ENCODE assay signal across 1 cellular context in the genomic region with DNA sequence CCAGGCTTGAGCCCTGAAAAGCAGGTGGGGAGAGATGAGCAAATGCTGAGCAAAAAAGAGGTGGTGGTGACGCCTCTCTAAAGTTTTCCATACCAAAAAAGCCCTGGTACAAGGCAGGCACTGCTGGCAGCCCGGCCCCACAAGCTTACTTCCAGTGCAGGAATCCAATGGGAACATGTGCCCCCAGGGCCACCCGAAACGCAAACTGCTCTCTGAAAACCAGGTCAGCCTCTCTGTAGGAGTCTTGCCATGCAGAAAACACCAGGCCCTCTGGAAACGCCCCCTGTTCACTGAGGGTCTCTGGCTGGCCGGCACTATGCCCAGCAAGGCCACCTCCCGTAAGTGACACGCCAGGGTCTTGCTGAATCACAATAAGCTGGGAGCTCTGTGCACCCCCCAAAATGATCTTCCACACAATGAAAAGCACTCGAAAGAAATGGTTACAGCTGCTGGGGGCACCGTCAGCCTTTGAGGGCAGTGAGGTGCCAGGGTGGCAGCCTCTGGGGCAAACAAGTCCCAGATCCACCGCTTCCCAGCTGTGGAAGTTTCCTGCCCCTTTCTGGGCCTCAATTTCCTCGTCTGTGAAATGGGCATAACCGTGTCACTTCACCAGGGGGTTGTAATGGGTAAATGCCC.
TF ChIP-seq lines count a peak whose summit lies in the region.

No MANE protein-coding gene starts in this region.

TF ChIP-seq in K562, 482 proteins besides CTCF, POLR2A, EP300 and RAD21 (continued from another document and continues in another):
- TF ChIP-seq, protein P1, sequence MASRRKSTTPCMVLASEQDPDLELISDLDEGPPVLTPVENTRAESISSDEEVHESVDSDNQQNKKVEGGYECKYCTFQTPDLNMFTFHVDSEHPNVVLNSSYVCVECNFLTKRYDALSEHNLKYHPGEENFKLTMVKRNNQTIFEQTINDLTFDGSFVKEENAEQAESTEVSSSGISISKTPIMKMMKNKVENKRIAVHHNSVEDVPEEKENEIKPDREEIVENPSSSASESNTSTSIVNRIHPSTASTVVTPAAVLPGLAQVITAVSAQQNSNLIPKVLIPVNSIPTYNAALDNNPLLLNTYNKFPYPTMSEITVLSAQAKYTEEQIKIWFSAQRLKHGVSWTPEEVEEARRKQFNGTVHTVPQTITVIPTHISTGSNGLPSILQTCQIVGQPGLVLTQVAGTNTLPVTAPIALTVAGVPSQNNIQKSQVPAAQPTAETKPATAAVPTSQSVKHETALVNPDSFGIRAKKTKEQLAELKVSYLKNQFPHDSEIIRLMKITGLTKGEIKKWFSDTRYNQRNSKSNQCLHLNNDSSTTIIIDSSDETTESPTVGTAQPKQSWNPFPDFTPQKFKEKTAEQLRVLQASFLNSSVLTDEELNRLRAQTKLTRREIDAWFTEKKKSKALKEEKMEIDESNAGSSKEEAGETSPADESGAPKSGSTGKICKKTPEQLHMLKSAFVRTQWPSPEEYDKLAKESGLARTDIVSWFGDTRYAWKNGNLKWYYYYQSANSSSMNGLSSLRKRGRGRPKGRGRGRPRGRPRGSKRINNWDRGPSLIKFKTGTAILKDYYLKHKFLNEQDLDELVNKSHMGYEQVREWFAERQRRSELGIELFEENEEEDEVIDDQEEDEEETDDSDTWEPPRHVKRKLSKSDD (conservative IDR thresholded peaks at IDR 0.05; ENCODE audit: low read length), result no peak
- TF ChIP-seq PHTF2 (CRISPR knock-in tag; IDR thresholded peaks at IDR 0.05) (no peak), RBBP5 (IDR thresholded peaks at IDR 0.05; ENCODE audit: borderline replicate concordance, insufficient read depth, low read length, poor library complexity, severe bottlenecking) (no peak), ZNF124 (CRISPR knock-in tag; IDR thresholded peaks at IDR 0.05) (no peak), KDM1A (IDR thresholded peaks at IDR 0.05) (peak; percentile 83 to 92), NELFE (IDR thresholded peaks at IDR 0.05; ENCODE audit: insufficient read depth, insufficient read length) (no peak), SUPT5H (IDR thresholded peaks at IDR 0.05) (no peak), ATF7 (IDR thresholded peaks at IDR 0.05) (no peak), ZNF717 (CRISPR knock-in tag; IDR thresholded peaks at IDR 0.05) (no peak), BRF1 (IDR thresholded peaks at IDR 0.05; ENCODE audit: borderline replicate concordance, extremely low read depth, insufficient read length) (no peak), POLR2H (tag; IDR thresholded peaks at IDR 0.05; ENCODE audit: low read depth) (no peak), ARID2 (IDR thresholded peaks at IDR 0.05) (no peak), ZBED1 (IDR thresholded peaks at IDR 0.05) (no peak), ZNF184 (CRISPR knock-in tag; IDR thresholded peaks at IDR 0.05) (no peak), MCM5 (IDR thresholded peaks at IDR 0.05; ENCODE audit: low read depth) (no peak), ATF1 (CRISPR knock-in tag; IDR thresholded peaks at IDR 0.05) (no peak), ATF1 (tag; IDR thresholded peaks at IDR 0.05) (no peak), ZNF197 (CRISPR knock-in tag; IDR thresholded peaks at IDR 0.05; ENCODE audit: low read depth) (no peak), TAL1 (IDR thresholded peaks at IDR 0.05) (no peak), ETV5 (CRISPR knock-in tag; IDR thresholded peaks at IDR 0.05; ENCODE audit: low read depth) (no peak), SMARCA5 (IDR thresholded peaks at IDR 0.05) (peak; percentile 90), CXXC5 (CRISPR knock-in tag; IDR thresholded peaks at IDR 0.05) (no peak), ZNF589 (CRISPR knock-in tag; IDR thresholded peaks at IDR 0.05; ENCODE audit: low read depth) (no peak), GTF2E2 (tag; IDR thresholded peaks at IDR 0.05) (no peak), PTBP1 (IDR thresholded peaks at IDR 0.05; ENCODE audit: low read depth, low read length) (peak; percentile 79; the same call in 1 of the 2 replicates), FOXA1 (IDR thresholded peaks at IDR 0.05; ENCODE audit: borderline replicate concordance) (no peak), CBX1 (IDR thresholded peaks at IDR 0.05; ENCODE audit: low read depth) (peak; percentile 93), NFE2L1 (tag; IDR thresholded peaks at IDR 0.05; ENCODE audit: borderline replicate concordance, low read depth) (no peak), GABPB1 (CRISPR knock-in tag; IDR thresholded peaks at IDR 0.05) (no peak), ZNF41 (CRISPR knock-in tag; conservative IDR thresholded peaks at IDR 0.05) (no peak), TBP (optimal IDR thresholded peaks at IDR 0.05; ENCODE audit: low read depth, low read length) (no peak)
- TF ChIP-seq, protein P2, sequence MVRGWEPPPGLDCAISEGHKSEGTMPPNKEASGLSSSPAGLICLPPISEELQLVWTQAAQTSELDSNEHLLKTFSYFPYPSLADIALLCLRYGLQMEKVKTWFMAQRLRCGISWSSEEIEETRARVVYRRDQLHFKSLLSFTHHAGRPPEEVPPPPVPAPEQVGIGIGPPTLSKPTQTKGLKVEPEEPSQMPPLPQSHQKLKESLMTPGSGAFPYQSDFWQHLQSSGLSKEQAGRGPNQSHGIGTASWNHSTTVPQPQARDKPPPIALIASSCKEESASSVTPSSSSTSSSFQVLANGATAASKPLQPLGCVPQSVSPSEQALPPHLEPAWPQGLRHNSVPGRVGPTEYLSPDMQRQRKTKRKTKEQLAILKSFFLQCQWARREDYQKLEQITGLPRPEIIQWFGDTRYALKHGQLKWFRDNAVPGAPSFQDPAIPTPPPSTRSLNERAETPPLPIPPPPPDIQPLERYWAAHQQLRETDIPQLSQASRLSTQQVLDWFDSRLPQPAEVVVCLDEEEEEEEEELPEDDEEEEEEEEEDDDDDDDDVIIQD (CRISPR knock-in tag; IDR thresholded peaks at IDR 0.05), result no peak
- TF ChIP-seq, protein P3, sequence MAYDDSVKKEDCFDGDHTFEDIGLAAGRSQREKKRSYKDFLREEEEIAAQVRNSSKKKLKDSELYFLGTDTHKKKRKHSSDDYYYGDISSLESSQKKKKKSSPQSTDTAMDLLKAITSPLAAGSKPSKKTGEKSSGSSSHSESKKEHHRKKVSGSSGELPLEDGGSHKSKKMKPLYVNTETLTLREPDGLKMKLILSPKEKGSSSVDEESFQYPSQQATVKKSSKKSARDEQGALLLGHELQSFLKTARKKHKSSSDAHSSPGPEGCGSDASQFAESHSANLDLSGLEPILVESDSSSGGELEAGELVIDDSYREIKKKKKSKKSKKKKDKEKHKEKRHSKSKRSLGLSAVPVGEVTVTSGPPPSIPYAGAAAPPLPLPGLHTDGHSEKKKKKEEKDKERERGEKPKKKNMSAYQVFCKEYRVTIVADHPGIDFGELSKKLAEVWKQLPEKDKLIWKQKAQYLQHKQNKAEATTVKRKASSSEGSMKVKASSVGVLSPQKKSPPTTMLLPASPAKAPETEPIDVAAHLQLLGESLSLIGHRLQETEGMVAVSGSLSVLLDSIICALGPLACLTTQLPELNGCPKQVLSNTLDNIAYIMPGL (CRISPR knock-in tag; IDR thresholded peaks at IDR 0.05), result no peak
- TF ChIP-seq, protein P4, sequence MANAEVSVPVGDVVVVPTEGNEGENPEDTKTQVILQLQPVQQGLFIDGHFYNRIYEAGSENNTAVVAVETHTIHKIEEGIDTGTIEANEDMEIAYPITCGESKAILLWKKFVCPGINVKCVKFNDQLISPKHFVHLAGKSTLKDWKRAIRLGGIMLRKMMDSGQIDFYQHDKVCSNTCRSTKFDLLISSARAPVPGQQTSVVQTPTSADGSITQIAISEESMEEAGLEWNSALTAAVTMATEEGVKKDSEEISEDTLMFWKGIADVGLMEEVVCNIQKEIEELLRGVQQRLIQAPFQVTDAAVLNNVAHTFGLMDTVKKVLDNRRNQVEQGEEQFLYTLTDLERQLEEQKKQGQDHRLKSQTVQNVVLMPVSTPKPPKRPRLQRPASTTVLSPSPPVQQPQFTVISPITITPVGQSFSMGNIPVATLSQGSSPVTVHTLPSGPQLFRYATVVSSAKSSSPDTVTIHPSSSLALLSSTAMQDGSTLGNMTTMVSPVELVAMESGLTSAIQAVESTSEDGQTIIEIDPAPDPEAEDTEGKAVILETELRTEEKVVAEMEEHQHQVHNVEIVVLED (CRISPR knock-in tag; IDR thresholded peaks at IDR 0.05), result no peak
- TF ChIP-seq, protein P5, sequence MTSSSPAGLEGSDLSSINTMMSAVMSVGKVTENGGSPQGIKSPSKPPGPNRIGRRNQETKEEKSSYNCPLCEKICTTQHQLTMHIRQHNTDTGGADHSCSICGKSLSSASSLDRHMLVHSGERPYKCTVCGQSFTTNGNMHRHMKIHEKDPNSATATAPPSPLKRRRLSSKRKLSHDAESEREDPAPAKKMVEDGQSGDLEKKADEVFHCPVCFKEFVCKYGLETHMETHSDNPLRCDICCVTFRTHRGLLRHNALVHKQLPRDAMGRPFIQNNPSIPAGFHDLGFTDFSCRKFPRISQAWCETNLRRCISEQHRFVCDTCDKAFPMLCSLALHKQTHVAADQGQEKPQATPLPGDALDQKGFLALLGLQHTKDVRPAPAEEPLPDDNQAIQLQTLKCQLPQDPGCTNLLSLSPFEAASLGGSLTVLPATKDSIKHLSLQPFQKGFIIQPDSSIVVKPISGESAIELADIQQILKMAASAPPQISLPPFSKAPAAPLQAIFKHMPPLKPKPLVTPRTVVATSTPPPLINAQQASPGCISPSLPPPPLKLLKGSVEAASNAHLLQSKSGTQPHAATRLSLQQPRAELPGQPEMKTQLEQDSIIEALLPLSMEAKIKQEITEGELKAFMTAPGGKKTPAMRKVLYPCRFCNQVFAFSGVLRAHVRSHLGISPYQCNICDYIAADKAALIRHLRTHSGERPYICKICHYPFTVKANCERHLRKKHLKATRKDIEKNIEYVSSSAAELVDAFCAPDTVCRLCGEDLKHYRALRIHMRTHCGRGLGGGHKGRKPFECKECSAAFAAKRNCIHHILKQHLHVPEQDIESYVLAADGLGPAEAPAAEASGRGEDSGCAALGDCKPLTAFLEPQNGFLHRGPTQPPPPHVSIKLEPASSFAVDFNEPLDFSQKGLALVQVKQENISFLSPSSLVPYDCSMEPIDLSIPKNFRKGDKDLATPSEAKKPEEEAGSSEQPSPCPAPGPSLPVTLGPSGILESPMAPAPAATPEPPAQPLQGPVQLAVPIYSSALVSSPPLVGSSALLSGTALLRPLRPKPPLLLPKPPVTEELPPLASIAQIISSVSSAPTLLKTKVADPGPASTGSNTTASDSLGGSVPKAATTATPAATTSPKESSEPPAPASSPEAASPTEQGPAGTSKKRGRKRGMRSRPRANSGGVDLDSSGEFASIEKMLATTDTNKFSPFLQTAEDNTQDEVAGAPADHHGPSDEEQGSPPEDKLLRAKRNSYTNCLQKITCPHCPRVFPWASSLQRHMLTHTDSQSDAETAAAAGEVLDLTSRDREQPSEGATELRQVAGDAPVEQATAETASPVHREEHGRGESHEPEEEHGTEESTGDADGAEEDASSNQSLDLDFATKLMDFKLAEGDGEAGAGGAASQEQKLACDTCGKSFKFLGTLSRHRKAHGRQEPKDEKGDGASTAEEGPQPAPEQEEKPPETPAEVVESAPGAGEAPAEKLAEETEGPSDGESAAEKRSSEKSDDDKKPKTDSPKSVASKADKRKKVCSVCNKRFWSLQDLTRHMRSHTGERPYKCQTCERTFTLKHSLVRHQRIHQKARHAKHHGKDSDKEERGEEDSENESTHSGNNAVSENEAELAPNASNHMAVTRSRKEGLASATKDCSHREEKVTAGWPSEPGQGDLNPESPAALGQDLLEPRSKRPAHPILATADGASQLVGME (CRISPR knock-in tag; IDR thresholded peaks at IDR 0.05), result no peak
- TF ChIP-seq, protein P6, sequence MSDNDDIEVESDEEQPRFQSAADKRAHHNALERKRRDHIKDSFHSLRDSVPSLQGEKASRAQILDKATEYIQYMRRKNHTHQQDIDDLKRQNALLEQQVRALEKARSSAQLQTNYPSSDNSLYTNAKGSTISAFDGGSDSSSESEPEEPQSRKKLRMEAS (CRISPR knock-in tag; IDR thresholded peaks at IDR 0.05), result no peak; the same call in 1 of the 2 replicates
- TF ChIP-seq, protein P7, sequence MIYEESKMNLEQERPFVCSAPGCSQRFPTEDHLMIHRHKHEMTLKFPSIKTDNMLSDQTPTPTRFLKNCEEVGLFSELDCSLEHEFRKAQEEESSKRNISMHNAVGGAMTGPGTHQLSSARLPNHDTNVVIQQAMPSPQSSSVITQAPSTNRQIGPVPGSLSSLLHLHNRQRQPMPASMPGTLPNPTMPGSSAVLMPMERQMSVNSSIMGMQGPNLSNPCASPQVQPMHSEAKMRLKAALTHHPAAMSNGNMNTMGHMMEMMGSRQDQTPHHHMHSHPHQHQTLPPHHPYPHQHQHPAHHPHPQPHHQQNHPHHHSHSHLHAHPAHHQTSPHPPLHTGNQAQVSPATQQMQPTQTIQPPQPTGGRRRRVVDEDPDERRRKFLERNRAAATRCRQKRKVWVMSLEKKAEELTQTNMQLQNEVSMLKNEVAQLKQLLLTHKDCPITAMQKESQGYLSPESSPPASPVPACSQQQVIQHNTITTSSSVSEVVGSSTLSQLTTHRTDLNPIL (CRISPR knock-in tag; IDR thresholded peaks at IDR 0.05), result no peak
- TF ChIP-seq, protein P8, sequence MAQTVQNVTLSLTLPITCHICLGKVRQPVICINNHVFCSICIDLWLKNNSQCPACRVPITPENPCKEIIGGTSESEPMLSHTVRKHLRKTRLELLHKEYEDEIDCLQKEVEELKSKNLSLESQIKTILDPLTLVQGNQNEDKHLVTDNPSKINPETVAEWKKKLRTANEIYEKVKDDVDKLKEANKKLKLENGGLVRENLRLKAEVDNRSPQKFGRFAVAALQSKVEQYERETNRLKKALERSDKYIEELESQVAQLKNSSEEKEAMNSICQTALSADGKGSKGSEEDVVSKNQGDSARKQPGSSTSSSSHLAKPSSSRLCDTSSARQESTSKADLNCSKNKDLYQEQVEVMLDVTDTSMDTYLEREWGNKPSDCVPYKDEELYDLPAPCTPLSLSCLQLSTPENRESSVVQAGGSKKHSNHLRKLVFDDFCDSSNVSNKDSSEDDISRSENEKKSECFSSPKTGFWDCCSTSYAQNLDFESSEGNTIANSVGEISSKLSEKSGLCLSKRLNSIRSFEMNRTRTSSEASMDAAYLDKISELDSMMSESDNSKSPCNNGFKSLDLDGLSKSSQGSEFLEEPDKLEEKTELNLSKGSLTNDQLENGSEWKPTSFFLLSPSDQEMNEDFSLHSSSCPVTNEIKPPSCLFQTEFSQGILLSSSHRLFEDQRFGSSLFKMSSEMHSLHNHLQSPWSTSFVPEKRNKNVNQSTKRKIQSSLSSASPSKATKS (CRISPR knock-in tag; IDR thresholded peaks at IDR 0.05), result no peak
